In the genomic region with DNA sequence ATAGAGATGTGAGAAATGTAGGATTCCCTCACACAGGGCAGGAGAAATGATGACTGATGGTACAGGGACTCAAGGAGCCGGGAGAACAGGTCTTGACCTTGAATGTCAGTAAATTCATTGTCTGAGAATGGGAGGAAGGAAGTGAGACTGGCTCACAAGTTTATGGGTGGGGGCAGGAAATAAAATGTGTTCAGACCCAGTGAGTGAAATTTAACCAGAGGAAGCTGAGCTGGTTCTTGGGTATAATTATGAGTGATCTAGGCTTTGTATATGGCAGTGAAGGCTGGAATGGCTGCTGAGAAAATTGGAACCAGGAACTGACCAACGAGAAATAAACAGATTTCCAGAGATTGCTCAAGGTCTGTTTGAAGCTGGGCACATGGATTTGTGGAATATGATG, we compare ENCODE assay signal across 2 cellular contexts.
TF ChIP-seq lines count a peak whose summit lies in the region.

No MANE protein-coding gene starts in this region.

TF ChIP-seq in liver, 16 proteins besides CTCF, POLR2A, EP300 and RAD21:
- TF ChIP-seq, protein P1, sequence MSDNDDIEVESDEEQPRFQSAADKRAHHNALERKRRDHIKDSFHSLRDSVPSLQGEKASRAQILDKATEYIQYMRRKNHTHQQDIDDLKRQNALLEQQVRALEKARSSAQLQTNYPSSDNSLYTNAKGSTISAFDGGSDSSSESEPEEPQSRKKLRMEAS (IDR thresholded peaks at IDR 0.05): peak; percentile 22
- TF ChIP-seq JUND (IDR thresholded peaks at IDR 0.05) (no peak), HNF4A (conservative IDR thresholded peaks at IDR 0.05) (no peak), SP1 (IDR thresholded peaks at IDR 0.05) (no peak), YY1 (IDR thresholded peaks at IDR 0.05) (peak; percentile 29), GABPA (IDR thresholded peaks at IDR 0.05 in 1 of 2, conservative IDR thresholded peaks at IDR 0.05 in 1 of 2) (no peak), HNF4G (IDR thresholded peaks at IDR 0.05) (no peak), NR2F2 (IDR thresholded peaks at IDR 0.05) (peak; percentile 92), FOXA1 (IDR thresholded peaks at IDR 0.05) (no peak), FOXA2 (IDR thresholded peaks at IDR 0.05) (no peak), RXRA (IDR thresholded peaks at IDR 0.05) (no peak), EGR1 (IDR thresholded peaks at IDR 0.05; ENCODE audit: low read depth in 2 of 2) (no peak), TAF1 (conservative IDR thresholded peaks at IDR 0.05) (no peak)
- TF ChIP-seq, protein P2, sequence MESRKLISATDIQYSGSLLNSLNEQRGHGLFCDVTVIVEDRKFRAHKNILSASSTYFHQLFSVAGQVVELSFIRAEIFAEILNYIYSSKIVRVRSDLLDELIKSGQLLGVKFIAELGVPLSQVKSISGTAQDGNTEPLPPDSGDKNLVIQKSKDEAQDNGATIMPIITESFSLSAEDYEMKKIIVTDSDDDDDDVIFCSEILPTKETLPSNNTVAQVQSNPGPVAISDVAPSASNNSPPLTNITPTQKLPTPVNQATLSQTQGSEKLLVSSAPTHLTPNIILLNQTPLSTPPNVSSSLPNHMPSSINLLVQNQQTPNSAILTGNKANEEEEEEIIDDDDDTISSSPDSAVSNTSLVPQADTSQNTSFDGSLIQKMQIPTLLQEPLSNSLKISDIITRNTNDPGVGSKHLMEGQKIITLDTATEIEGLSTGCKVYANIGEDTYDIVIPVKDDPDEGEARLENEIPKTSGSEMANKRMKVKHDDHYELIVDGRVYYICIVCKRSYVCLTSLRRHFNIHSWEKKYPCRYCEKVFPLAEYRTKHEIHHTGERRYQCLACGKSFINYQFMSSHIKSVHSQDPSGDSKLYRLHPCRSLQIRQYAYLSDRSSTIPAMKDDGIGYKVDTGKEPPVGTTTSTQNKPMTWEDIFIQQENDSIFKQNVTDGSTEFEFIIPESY (IDR thresholded peaks at IDR 0.05): no peak
- TF ChIP-seq, protein P3, sequence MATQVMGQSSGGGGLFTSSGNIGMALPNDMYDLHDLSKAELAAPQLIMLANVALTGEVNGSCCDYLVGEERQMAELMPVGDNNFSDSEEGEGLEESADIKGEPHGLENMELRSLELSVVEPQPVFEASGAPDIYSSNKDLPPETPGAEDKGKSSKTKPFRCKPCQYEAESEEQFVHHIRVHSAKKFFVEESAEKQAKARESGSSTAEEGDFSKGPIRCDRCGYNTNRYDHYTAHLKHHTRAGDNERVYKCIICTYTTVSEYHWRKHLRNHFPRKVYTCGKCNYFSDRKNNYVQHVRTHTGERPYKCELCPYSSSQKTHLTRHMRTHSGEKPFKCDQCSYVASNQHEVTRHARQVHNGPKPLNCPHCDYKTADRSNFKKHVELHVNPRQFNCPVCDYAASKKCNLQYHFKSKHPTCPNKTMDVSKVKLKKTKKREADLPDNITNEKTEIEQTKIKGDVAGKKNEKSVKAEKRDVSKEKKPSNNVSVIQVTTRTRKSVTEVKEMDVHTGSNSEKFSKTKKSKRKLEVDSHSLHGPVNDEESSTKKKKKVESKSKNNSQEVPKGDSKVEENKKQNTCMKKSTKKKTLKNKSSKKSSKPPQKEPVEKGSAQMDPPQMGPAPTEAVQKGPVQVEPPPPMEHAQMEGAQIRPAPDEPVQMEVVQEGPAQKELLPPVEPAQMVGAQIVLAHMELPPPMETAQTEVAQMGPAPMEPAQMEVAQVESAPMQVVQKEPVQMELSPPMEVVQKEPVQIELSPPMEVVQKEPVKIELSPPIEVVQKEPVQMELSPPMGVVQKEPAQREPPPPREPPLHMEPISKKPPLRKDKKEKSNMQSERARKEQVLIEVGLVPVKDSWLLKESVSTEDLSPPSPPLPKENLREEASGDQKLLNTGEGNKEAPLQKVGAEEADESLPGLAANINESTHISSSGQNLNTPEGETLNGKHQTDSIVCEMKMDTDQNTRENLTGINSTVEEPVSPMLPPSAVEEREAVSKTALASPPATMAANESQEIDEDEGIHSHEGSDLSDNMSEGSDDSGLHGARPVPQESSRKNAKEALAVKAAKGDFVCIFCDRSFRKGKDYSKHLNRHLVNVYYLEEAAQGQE (IDR thresholded peaks at IDR 0.05): no peak
- TF ChIP-seq, protein P4, sequence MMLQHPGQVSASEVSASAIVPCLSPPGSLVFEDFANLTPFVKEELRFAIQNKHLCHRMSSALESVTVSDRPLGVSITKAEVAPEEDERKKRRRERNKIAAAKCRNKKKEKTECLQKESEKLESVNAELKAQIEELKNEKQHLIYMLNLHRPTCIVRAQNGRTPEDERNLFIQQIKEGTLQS (IDR thresholded peaks at IDR 0.05): no peak

TF ChIP-seq in HepG2, 621 proteins besides CTCF, POLR2A, EP300 and RAD21:
- TF ChIP-seq TP53 (CRISPR knock-in tag; conservative IDR thresholded peaks at IDR 0.05) (no peak), GATAD2A (CRISPR knock-in tag; IDR thresholded peaks at IDR 0.05) (no peak), RCOR2 (CRISPR knock-in tag; IDR thresholded peaks at IDR 0.05) (no peak), MLLT10 (CRISPR knock-in tag; IDR thresholded peaks at IDR 0.05) (no peak), BHLHE40 (IDR thresholded peaks at IDR 0.05; ENCODE audit: low read length) (no peak), ZNF253 (CRISPR knock-in tag; IDR thresholded peaks at IDR 0.05; ENCODE audit: borderline replicate concordance) (no peak), ZNF772 (CRISPR knock-in tag; IDR thresholded peaks at IDR 0.05) (no peak), ADNP (CRISPR knock-in tag; IDR thresholded peaks at IDR 0.05) (no peak), SRF (IDR thresholded peaks at IDR 0.05; ENCODE audit: low read depth, low read length) (no peak), ZSCAN20 (CRISPR knock-in tag; IDR thresholded peaks at IDR 0.05; ENCODE audit: borderline replicate concordance) (no peak), SOX6 (IDR thresholded peaks at IDR 0.05) (no peak), SOX6 (CRISPR knock-in tag; IDR thresholded peaks at IDR 0.05) (no peak), TAF15 (IDR thresholded peaks at IDR 0.05; ENCODE audit: low read depth, low read length, poor library complexity, severe bottlenecking) (no peak), PAF1 (CRISPR knock-in tag; IDR thresholded peaks at IDR 0.05) (no peak)
- TF ChIP-seq, protein P5, sequence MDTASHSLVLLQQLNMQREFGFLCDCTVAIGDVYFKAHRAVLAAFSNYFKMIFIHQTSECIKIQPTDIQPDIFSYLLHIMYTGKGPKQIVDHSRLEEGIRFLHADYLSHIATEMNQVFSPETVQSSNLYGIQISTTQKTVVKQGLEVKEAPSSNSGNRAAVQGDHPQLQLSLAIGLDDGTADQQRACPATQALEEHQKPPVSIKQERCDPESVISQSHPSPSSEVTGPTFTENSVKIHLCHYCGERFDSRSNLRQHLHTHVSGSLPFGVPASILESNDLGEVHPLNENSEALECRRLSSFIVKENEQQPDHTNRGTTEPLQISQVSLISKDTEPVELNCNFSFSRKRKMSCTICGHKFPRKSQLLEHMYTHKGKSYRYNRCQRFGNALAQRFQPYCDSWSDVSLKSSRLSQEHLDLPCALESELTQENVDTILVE (CRISPR knock-in tag; IDR thresholded peaks at IDR 0.05): no peak
- TF ChIP-seq, protein P6, sequence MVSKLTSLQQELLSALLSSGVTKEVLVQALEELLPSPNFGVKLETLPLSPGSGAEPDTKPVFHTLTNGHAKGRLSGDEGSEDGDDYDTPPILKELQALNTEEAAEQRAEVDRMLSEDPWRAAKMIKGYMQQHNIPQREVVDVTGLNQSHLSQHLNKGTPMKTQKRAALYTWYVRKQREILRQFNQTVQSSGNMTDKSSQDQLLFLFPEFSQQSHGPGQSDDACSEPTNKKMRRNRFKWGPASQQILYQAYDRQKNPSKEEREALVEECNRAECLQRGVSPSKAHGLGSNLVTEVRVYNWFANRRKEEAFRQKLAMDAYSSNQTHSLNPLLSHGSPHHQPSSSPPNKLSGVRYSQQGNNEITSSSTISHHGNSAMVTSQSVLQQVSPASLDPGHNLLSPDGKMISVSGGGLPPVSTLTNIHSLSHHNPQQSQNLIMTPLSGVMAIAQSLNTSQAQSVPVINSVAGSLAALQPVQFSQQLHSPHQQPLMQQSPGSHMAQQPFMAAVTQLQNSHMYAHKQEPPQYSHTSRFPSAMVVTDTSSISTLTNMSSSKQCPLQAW (CRISPR knock-in tag; IDR thresholded peaks at IDR 0.05): no peak
- TF ChIP-seq, protein P7, sequence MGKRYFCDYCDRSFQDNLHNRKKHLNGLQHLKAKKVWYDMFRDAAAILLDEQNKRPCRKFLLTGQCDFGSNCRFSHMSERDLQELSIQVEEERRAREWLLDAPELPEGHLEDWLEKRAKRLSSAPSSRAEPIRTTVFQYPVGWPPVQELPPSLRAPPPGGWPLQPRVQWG (CRISPR knock-in tag; IDR thresholded peaks at IDR 0.05; ENCODE audit: borderline replicate concordance, low read depth): no peak
- TF ChIP-seq, protein P2 (CRISPR knock-in tag; IDR thresholded peaks at IDR 0.05): no peak
- TF ChIP-seq, protein P8, sequence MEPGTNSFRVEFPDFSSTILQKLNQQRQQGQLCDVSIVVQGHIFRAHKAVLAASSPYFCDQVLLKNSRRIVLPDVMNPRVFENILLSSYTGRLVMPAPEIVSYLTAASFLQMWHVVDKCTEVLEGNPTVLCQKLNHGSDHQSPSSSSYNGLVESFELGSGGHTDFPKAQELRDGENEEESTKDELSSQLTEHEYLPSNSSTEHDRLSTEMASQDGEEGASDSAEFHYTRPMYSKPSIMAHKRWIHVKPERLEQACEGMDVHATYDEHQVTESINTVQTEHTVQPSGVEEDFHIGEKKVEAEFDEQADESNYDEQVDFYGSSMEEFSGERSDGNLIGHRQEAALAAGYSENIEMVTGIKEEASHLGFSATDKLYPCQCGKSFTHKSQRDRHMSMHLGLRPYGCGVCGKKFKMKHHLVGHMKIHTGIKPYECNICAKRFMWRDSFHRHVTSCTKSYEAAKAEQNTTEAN (CRISPR knock-in tag; conservative IDR thresholded peaks at IDR 0.05): no peak
